In genomic region chr19:10228925-10229324, GRCh38 we compare ENCODE assay signal across 8 cellular contexts. TPM values are rescaled to one million over a fixed set of nuclear protein-coding genes. Genes with fewer than 3 reads are reported as not detected.
DNase-seq lines count a peak whose midpoint lies in the region; ATAC-seq, FAIRE-seq and TF ChIP-seq lines count a peak whose summit lies in the region.

No MANE protein-coding gene starts in this region.

- ATAC-seq in pancreas (no peak), HG03342 (IDR thresholded peaks at IDR 0.05; ENCODE audit: unreplicated experiment) (no peak)

- intact Hi-C loops in pancreas (cut with DNase I) = no loop called here

- CTCF ChIA-PET in HEK293T (lab: Yijun Ruan, JAX) = interaction anchor here (0.8 to 1.3 kb wide), 4 partner anchors 8 to 132 kb away, joined by 4 to 8 read pairs (median 6); no protein-coding TSS in a partner anchor

- H3K9me3 ChIP-seq in pancreas = no peaks in the 10 kb centered on the region

- H3K36me3 ChIP-seq in pancreas = no peaks in the 10 kb centered on the region

- H3K27me3 ChIP-seq in pancreas = no peaks in the 10 kb centered on the region

- FAIRE-seq in pancreas (lab: Jason Lieb, UNC) = no peak

- no peaks in the 10 kb centered on the region for H3K4me1 ChIP-seq in pancreas

- DNase-seq in DMS153 treated with DMSO at 0.1 percent for 48 hours (lab: John Stamatoyannopoulos, UW; ENCODE audit: unreplicated experiment) = peak; percentile 27
- DNase-seq in HEK293T (ENCODE audit: extremely low spot score) = peak; percentile 59
- DNase-seq in T-helper 9 cell = peak; percentile 24
- DNase-seq in effector CD8-positive, alpha-beta T cell (lab: John Stamatoyannopoulos, UW) = peak; percentile 15
- no peak for DNase-seq in pancreas
- no peak for DNase-seq in kidney glomerular epithelial cell (lab: John Stamatoyannopoulos, UW)
- DNase-seq in Ammon's horn (ENCODE audit: low spot score) = no peak

- H3K4me3 ChIP-seq in pancreas = no peak overlapping the region

- POLR2A ChIA-PET in HEK293T (lab: Yijun Ruan, JAX) = interaction anchor here (0.7 kb wide), 1 partner anchor 34 kb away, joined by 3 read pairs; the partner anchor contains the start of gene DNMT1

- peak in 3 of 4 donors; percentile 15 to 29 (median 21) for TF ChIP-seq CTCF in pancreas (IDR thresholded peaks at IDR 0.05)

- 67 to 71% methylated on average over 2 of the region's 2 CpGs for WGBS in pancreas, 2 donors

- no peak overlapping the region for H3K27ac ChIP-seq in pancreas

TF ChIP-seq in HEK293T, 16 proteins besides CTCF, POLR2A, EP300 and RAD21:
- no peak for TF ChIP-seq NFRKB (IDR thresholded peaks at IDR 0.05)
- no peak for TF ChIP-seq CTBP1 (IDR thresholded peaks at IDR 0.05; ENCODE audit: borderline replicate concordance)
- TF ChIP-seq SUZ12 (IDR thresholded peaks at IDR 0.05) = no peak
- no peak for TF ChIP-seq SP1 (IDR thresholded peaks at IDR 0.05)
- no peak for TF ChIP-seq TARDBP (IDR thresholded peaks at IDR 0.05)
- no peak for TF ChIP-seq ARNT (IDR thresholded peaks at IDR 0.05)
- TF ChIP-seq LEF1 (IDR thresholded peaks at IDR 0.05; ENCODE audit: borderline replicate concordance) = no peak
- TF ChIP-seq FOXM1 (IDR thresholded peaks at IDR 0.05; ENCODE audit: borderline replicate concordance) = no peak
- TF ChIP-seq ZNF384 (IDR thresholded peaks at IDR 0.05) = no peak
- TF ChIP-seq BHLHE40 (IDR thresholded peaks at IDR 0.05; ENCODE audit: borderline replicate concordance) = no peak
- TF ChIP-seq ELF4 (IDR thresholded peaks at IDR 0.05) = no peak
- TF ChIP-seq, protein P1, sequence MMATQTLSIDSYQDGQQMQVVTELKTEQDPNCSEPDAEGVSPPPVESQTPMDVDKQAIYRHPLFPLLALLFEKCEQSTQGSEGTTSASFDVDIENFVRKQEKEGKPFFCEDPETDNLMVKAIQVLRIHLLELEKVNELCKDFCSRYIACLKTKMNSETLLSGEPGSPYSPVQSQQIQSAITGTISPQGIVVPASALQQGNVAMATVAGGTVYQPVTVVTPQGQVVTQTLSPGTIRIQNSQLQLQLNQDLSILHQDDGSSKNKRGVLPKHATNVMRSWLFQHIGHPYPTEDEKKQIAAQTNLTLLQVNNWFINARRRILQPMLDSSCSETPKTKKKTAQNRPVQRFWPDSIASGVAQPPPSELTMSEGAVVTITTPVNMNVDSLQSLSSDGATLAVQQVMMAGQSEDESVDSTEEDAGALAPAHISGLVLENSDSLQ (IDR thresholded peaks at IDR 0.05) = no peak

RNA-seq across cellular contexts. Expression of gene S1PR2, which starts 2.2 kb away (rescaled TPM):
- 1 to 10 TPM; 1.9 to 4.8 (median 3.0) TPM for total RNA-seq in pancreas
- 1 to 10 TPM; 1.6 to 2.0 TPM for polyA plus RNA-seq in pancreas

RNA-seq across cellular contexts. Expression of gene MRPL4, which starts 23.1 kb away (rescaled TPM):
- total RNA-seq in pancreas = 10 to 100 TPM in 4 of 6 donors, 1 to 10 TPM in 2; 9.9 to 17.6 (median 14.9) TPM
- polyA plus RNA-seq in pancreas = 10 to 100 TPM; 23.5 to 34.4 TPM

RNA-seq across cellular contexts. Expression of gene DNMT1, which starts 34.2 kb away (rescaled TPM):
- 10 to 100 TPM; 11.4 to 27.5 (median 15.4) TPM for total RNA-seq in pancreas
- 10 to 100 TPM; 26.4 to 28.7 TPM for polyA plus RNA-seq in pancreas

RNA-seq across cellular contexts. Expression of gene ICAM1, which starts 42.0 kb away (rescaled TPM):
- total RNA-seq in pancreas = 10 to 100 TPM in 2 of 6 donors, 1 to 10 TPM in 4; 2.2 to 32.4 (median 5.7) TPM
- polyA plus RNA-seq in pancreas = 10 to 100 TPM in 1 of 2 donors, 1 to 10 TPM in 1; 7.2 to 13.5 TPM

RNA-seq across cellular contexts. Expression of gene ICAM4, which starts 57.8 kb away (rescaled TPM):
- total RNA-seq in pancreas = under 1 TPM in 5 of 6 donors, not detected in 1; 0.13 to 0.56 (median 0.20) TPM
- polyA plus RNA-seq in pancreas = under 1 TPM in 1 of 2 donors, not detected in 1; 0.27 TPM

Comparison
In these comparisons a context has a peak if more than half of its experiments do, and no peak if none do; other contexts are left out.
1. DNase-seq: peak in DMS153 treated with DMSO at 0.1 percent for 48 hours (single experiment), HEK293T (single experiment), T-helper 9 cell (single experiment) and effector CD8-positive, alpha-beta T cell (single experiment); none in pancreas (0 of 6), kidney glomerular epithelial cell (single experiment) and Ammon's horn (single experiment).